3 cellular contexts compared by ENCODE assay signal in genomic region chr1:115329965-115330364, GRCh38.
TF ChIP-seq lines count a peak whose summit lies in the region.

No MANE protein-coding gene starts in this region.

TF ChIP-seq in liver, 16 proteins besides CTCF, POLR2A, EP300 and RAD21:
- TF ChIP-seq GABPA (IDR thresholded peaks at IDR 0.05 in 1 of 2, conservative IDR thresholded peaks at IDR 0.05 in 1 of 2) (no peak), FOXA1 (IDR thresholded peaks at IDR 0.05) (no peak), MAX (IDR thresholded peaks at IDR 0.05) (no peak), FOXA2 (IDR thresholded peaks at IDR 0.05) (no peak), HNF4G (IDR thresholded peaks at IDR 0.05) (no peak), REST (IDR thresholded peaks at IDR 0.05) (no peak), ZBTB33 (IDR thresholded peaks at IDR 0.05) (no peak), TAF1 (conservative IDR thresholded peaks at IDR 0.05) (no peak), RXRA (IDR thresholded peaks at IDR 0.05) (peak; percentile 26 to 42), EGR1 (IDR thresholded peaks at IDR 0.05; ENCODE audit: low read depth in 2 of 2) (no peak), SP1 (IDR thresholded peaks at IDR 0.05) (no peak), JUND (IDR thresholded peaks at IDR 0.05) (no peak), YY1 (IDR thresholded peaks at IDR 0.05) (no peak), HNF4A (conservative IDR thresholded peaks at IDR 0.05) (no peak), ATF3 (IDR thresholded peaks at IDR 0.05) (no peak), NR2F2 (IDR thresholded peaks at IDR 0.05) (peak; percentile 75)

TF ChIP-seq in HepG2, 621 proteins besides CTCF, POLR2A, EP300 and RAD21:
- TF ChIP-seq SPEN (CRISPR knock-in tag; IDR thresholded peaks at IDR 0.05; ENCODE audit: low read depth) (no peak), MIER3 (CRISPR knock-in tag; IDR thresholded peaks at IDR 0.05; ENCODE audit: borderline replicate concordance) (no peak), RARG (CRISPR knock-in tag; IDR thresholded peaks at IDR 0.05; ENCODE audit: low read depth) (no peak), ZNF407 (CRISPR knock-in tag; IDR thresholded peaks at IDR 0.05; ENCODE audit: not compliant biosample characterization) (no peak), ZSCAN21 (CRISPR knock-in tag; IDR thresholded peaks at IDR 0.05; ENCODE audit: borderline replicate concordance) (no peak), ZBTB1 (CRISPR knock-in tag; IDR thresholded peaks at IDR 0.05; ENCODE audit: borderline replicate concordance) (no peak), ZBTB26 (CRISPR knock-in tag; IDR thresholded peaks at IDR 0.05; ENCODE audit: borderline replicate concordance) (no peak), GTF3A (CRISPR knock-in tag; conservative IDR thresholded peaks at IDR 0.05) (no peak), TEF (CRISPR knock-in tag; IDR thresholded peaks at IDR 0.05) (no peak), SRF (IDR thresholded peaks at IDR 0.05; ENCODE audit: low read depth, low read length) (no peak), NFIB (CRISPR knock-in tag; IDR thresholded peaks at IDR 0.05; ENCODE audit: borderline replicate concordance) (no peak), ZSCAN12 (CRISPR knock-in tag; IDR thresholded peaks at IDR 0.05) (no peak), NAIF1 (CRISPR knock-in tag; IDR thresholded peaks at IDR 0.05; ENCODE audit: borderline replicate concordance) (no peak), ETV5 (CRISPR knock-in tag; IDR thresholded peaks at IDR 0.05; ENCODE audit: borderline replicate concordance) (no peak), REPIN1 (CRISPR knock-in tag; IDR thresholded peaks at IDR 0.05; ENCODE audit: borderline replicate concordance, low read depth) (no peak), CC2D1A (CRISPR knock-in tag; IDR thresholded peaks at IDR 0.05) (no peak), HHEX (CRISPR knock-in tag; IDR thresholded peaks at IDR 0.05) (no peak)
TF ChIP-seq in HepG2: peak in this region for 0.

TF ChIP-seq in WTC11, 78 proteins besides CTCF, POLR2A, EP300 and RAD21 (continued from another document):
- TF ChIP-seq E2F1 (CRISPR knock-in tag; IDR thresholded peaks at IDR 0.05), result no peak
- TF ChIP-seq FOXP4 (CRISPR knock-in tag; IDR thresholded peaks at IDR 0.05), result no peak
- TF ChIP-seq ETV6 (CRISPR knock-in tag; IDR thresholded peaks at IDR 0.05), result no peak
- no peak for TF ChIP-seq ARID4B (CRISPR knock-in tag; IDR thresholded peaks at IDR 0.05; ENCODE audit: borderline replicate concordance)
- TF ChIP-seq ATF6 (CRISPR knock-in tag; IDR thresholded peaks at IDR 0.05), result no peak
- TF ChIP-seq TCF7 (CRISPR knock-in tag; IDR thresholded peaks at IDR 0.05; ENCODE audit: low read depth), result no peak
